ENCODE assay signal across 11 cellular contexts in the genomic region with DNA sequence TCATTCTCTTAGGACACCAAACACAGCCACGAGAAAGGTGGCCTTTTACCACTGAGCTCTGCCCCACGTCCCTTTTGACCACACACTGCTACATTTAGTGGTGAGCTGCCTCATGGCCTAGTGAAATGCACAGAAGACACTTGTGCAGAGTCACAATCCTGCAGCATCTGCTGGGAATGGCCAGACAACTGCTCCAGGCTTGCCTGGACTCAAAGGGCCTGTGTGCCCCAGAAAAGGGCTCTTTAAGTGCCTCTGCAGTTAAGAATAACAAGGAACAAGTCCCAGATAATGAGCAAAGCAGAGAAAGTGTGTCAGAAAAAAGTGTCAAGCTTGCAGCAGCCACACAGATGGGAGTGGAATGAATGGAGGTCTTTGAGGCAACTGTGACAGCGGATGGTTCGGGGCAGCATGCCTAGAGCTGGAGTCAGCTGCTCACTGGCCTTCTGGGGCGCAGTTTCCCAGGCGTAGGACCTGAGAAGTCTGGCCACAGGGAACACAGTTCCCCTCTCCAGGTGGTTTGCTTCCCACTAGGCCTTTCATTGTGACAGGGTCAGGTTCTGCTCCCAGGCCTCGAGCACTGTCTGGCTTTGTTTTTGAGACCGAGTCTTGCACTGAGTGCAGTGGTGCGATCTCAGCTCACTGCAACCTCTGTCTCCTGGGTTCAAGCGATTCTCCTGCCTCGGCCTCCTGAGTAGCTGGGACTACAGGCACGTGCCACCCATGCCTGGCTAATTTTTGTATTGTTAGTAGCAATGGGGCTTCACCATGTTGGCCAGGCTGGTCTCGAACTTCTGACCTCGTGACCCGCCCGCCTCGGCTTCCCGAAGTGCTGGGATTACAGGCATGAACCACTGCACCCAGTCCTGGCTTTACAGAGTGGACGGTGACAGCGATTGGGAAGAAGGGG. TPM values are rescaled to one million over a fixed set of nuclear protein-coding genes. Genes with fewer than 3 reads are reported as not detected.
A peak's percentile ranks its signal among the peaks of the same experiment; 100 is the strongest.
DNase-seq lines count a peak whose midpoint lies in the region; ATAC-seq and TF ChIP-seq lines count a peak whose summit lies in the region.
"Had no signal": no experiment of that assay in that cellular context is flagged by ENCODE, and none has a peak within 500 bp of the region (broad histone marks: within the 10 kb centered on the region; RNA-seq: fewer than 3 reads in every experiment).

No MANE protein-coding gene starts in this region.

- H3K36me3 ChIP-seq in cardiac muscle cell (peaks cover 23% of the 10 kb centered on the region), muscle layer of colon (ENCODE audit: insufficient read depth, low read length) (peaks cover 20% of the 10 kb centered on the region)

- H3K4me1 ChIP-seq in cardiac muscle cell (ENCODE audit: low read depth) = peaks cover 53% of the 10 kb centered on the region
- H3K4me1 ChIP-seq in muscle layer of colon (ENCODE audit: insufficient read depth, low read length) = peaks cover 76% of the 10 kb centered on the region

- intact Hi-C loops in Right ventricle myocardium inferior (cut with DNase I) = no loop called here

- ATAC-seq in Right ventricle myocardium inferior = no peak
- ATAC-seq: T-helper 17 cell had no signal

- TF ChIP-seq CTCF in cardiac muscle cell (IDR thresholded peaks at IDR 0.05; ENCODE audit: low read depth, low read length) = no peak

- H3K4me3 ChIP-seq in cardiac muscle cell (no peak overlapping the region), muscle layer of colon (ENCODE audit: low read depth in 1 of 2, low read length in 2 of 2) (peak overlapping the region in 1 of 2 donors; percentile 28)

- no peak overlapping the region for H3K9ac ChIP-seq in muscle layer of colon (ENCODE audit: low read length)

- H3K9me3 ChIP-seq in cardiac muscle cell (ENCODE audit: low read depth) = no peaks in the 10 kb centered on the region
- no peaks in the 10 kb centered on the region for H3K9me3 ChIP-seq in muscle layer of colon (ENCODE audit: low read length)

- H3K27me3 ChIP-seq in cardiac muscle cell (no peaks in the 10 kb centered on the region), muscle layer of colon (ENCODE audit: control insufficient read depth in 1 of 2, insufficient read depth in 2 of 2, low read length in 2 of 2) (no peaks in the 10 kb centered on the region)

- H3K27ac ChIP-seq in cardiac muscle cell (peak overlapping the region; percentile 75), muscle layer of colon (ENCODE audit: low read depth, low read length) (peak overlapping the region; percentile 12), substantia nigra (ENCODE audit: low read depth, low read length, poor library complexity, severe bottlenecking) (peak overlapping the region; percentile 88)

- DNase-seq in cardiac muscle cell (ENCODE audit: low read depth in 1 of 2, low spot score in 1 of 2) (no peak), Right ventricle myocardium inferior (ENCODE audit: missing footprints) (no peak), anterior cingulate cortex (lab: John Stamatoyannopoulos, UW) (peak in 53 of 58 donors; percentile 26 to 93 (median 73)), substantia nigra (lab: John Stamatoyannopoulos, UW) (peak in 48 of 49 donors; percentile 17 to 90 (median 74)), NCI-H446 treated with DMSO at 0.1 percent for 48 hours (lab: John Stamatoyannopoulos, UW) (no peak), HPDE6-E6E7 (ENCODE audit: extremely low spot score) (no peak)
- DNase-seq in activated effector memory CD4-positive, alpha-beta T cell treated with Interleukin-2 at 50 U/mL for 16 hours = no peak
- DNase-seq: activated naive CD8-positive, alpha-beta T cell treated with anti-CD3 and anti-CD28 coated beads, Interleukin-2, amount 10 ng/mL, durations not matched to agents 7 days and 5 days; stimulated activated CD8-positive, alpha-beta memory T cell treated with anti-CD3 and anti-CD28 coated beads, Interleukin-4, amount 100 ng/mL, for 48 hours; T-helper 17 cell had no signal

RNA-seq across cellular contexts. Expression of a gene that starts 5.0 kb away (rescaled TPM):
- total RNA-seq in cardiac muscle cell (293 and 373 TPM in 2 replicates), Right ventricle myocardium inferior (154 TPM)
- polyA plus RNA-seq in cardiac muscle cell = 192 and 243 TPM in 2 replicates

Comparison
In these comparisons a context has a peak if more than half of its experiments do, and no peak if none do; other contexts are left out.
1. DNase-seq: peak in anterior cingulate cortex (53 of 58) and substantia nigra (48 of 49); none in cardiac muscle cell (0 of 2), Right ventricle myocardium inferior (single experiment), NCI-H446 treated with DMSO at 0.1 percent for 48 hours (single experiment), activated effector memory CD4-positive, alpha-beta T cell treated with Interleukin-2 at 50 U/mL for 16 hours (single experiment) and HPDE6-E6E7 (single experiment).
2. H3K27ac ChIP-seq: peak in every context shown above with its lines; median percentile 88 in substantia nigra; 75 in cardiac muscle cell; 12 in muscle layer of colon.